In the genomic region with DNA sequence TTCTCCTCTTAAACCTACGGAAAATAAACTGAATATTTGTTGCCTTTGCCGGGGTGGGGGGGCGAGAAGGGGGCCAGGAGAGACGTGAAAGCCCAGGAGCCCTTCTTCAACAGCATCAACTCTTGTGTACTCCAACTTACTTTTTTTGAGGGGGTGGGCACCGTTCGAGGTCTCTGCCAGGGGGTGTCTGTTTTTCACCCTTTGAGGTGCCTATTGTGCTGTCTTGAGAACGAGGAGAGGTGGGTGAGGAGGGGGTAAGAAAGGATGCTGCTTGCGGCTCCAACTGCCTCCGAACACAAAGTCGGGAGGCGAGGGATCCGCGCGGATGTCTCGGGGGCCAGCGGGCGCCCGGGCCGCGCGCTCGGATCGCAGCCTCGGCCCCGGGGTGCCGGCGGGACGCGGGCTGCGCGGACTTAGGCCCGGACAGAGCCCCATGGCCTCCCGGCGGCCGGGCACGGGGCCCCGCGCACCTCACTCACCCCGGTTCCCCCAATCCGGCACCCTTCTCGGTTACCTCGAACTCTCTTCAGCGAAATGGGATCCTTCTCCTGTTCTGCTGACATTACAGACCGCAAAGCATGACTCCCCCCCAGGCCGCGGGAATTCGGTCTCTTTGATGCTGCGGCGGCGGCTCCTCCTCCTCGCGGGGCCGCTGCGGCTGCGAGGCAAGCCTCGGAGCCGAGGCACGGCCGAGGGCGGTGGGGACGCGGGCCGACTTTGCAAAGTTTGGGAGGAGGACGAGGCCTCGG, we compare ENCODE assay signal across 8 cellular contexts. TPM values are rescaled to one million over a fixed set of nuclear protein-coding genes. Genes with fewer than 3 reads are reported as not detected.
A peak's percentile ranks its signal among the peaks of the same experiment; 100 is the strongest.
DNase-seq lines count a peak whose midpoint lies in the region; ATAC-seq and TF ChIP-seq lines count a peak whose summit lies in the region.

No MANE protein-coding gene starts in this region.

- intact Hi-C loops in upper lobe of right lung (cut with DNase I), result no loop called here

- ATAC-seq in HG02884 (IDR thresholded peaks at IDR 0.05; ENCODE audit: unreplicated experiment) (peak; percentile 42), upper lobe of right lung (peak; percentile 59)

- H3K4me3 ChIP-seq in endodermal cell (ENCODE audit: low read length) (peak overlapping the region; percentile 74), mesendoderm (ENCODE audit: low read length) (peak overlapping the region; percentile 52), upper lobe of right lung (peak overlapping the region; percentile 62)

- peaks cover 74% of the 10 kb centered on the region for H3K27me3 ChIP-seq in endodermal cell (ENCODE audit: control insufficient read depth, insufficient read depth, low read length, poor library complexity, severe bottlenecking)
- peaks cover 16% of the 10 kb centered on the region for H3K27me3 ChIP-seq in mesendoderm (ENCODE audit: insufficient read depth, low read length, poor library complexity)
- peaks cover 15% of the 10 kb centered on the region for H3K27me3 ChIP-seq in upper lobe of right lung

- peak overlapping the region; percentile 62 for H3K27ac ChIP-seq in endodermal cell (ENCODE audit: low read depth, low read length)
- H3K27ac ChIP-seq in mesendoderm (ENCODE audit: low read depth, low read length), result no peak overlapping the region
- peak overlapping the region; percentile 70 for H3K27ac ChIP-seq in upper lobe of right lung

- no peaks in the 10 kb centered on the region for H3K9me3 Mint-ChIP-seq in T-helper 2 cell treated with Interferon-gamma antibody and Interleukin-4, amounts not matched to agents 5 μg/mL and 100 μg/mL, for 36 hours
- peaks cover 7% of the 10 kb centered on the region for H3K9me3 Mint-ChIP-seq in endodermal cell

- H3K56ac ChIP-seq in mesendoderm (ENCODE audit: low read length), result peak overlapping the region; percentile 83

- no peak overlapping the region for H3K4ac ChIP-seq in mesendoderm (ENCODE audit: low read depth, low read length)

- H2BK15ac ChIP-seq in mesendoderm (replicated peaks; ENCODE audit: low read depth), result no peak overlapping the region

- H3K27me3 Mint-ChIP-seq in T-helper 2 cell treated with Interferon-gamma antibody and Interleukin-4, amounts not matched to agents 5 μg/mL and 100 μg/mL, for 36 hours (ENCODE audit: low read depth), result peaks cover 48% of the 10 kb centered on the region
- H3K27me3 Mint-ChIP-seq in endodermal cell (ENCODE audit: insufficient read depth), result peaks cover 42% of the 10 kb centered on the region

- WGBS in endodermal cell (ENCODE audit: insufficient coverage in 1 of 2, insufficient read length in 1 of 2), 2 experiments, result 6 to 11% methylated on average over 14 to 63 of the region's 65 CpGs
- WGBS in mesendoderm (ENCODE audit: extremely low coverage, insufficient coverage, low lambda C conversion rate), result no CpG with 5 or more reads among the region's 65 CpGs

- H3K9ac ChIP-seq in endodermal cell (ENCODE audit: extremely low read depth, low read length, poor library complexity, severe bottlenecking) (no peak overlapping the region), mesendoderm (ENCODE audit: low read length) (peak overlapping the region; percentile 71)

- no peak overlapping the region for H2AK5ac ChIP-seq in mesendoderm (ENCODE audit: low read length)

- no peak overlapping the region for H2BK5ac ChIP-seq in mesendoderm (ENCODE audit: low read length)

- H3K18ac ChIP-seq in mesendoderm (ENCODE audit: low read length), result peak overlapping the region; percentile 19

- H4K5ac ChIP-seq in mesendoderm (ENCODE audit: low read length), result no peak overlapping the region

- H3K36me3 ChIP-seq in endodermal cell (ENCODE audit: control insufficient read depth, insufficient read depth, low read length) (no peaks in the 10 kb centered on the region), mesendoderm (ENCODE audit: control insufficient read depth, insufficient read depth, low read length) (no peaks in the 10 kb centered on the region), upper lobe of right lung (no peaks in the 10 kb centered on the region)

- no peak overlapping the region for H3K27ac Mint-ChIP-seq in T-helper 2 cell treated with Interferon-gamma antibody and Interleukin-4, amounts not matched to agents 5 μg/mL and 100 μg/mL, for 36 hours
- H3K27ac Mint-ChIP-seq in endodermal cell, result no peak overlapping the region

- no peaks in the 10 kb centered on the region for H3K36me3 Mint-ChIP-seq in T-helper 2 cell treated with Interferon-gamma antibody and Interleukin-4, amounts not matched to agents 5 μg/mL and 100 μg/mL, for 36 hours (ENCODE audit: low read depth)
- H3K36me3 Mint-ChIP-seq in endodermal cell (ENCODE audit: low read depth), result no peaks in the 10 kb centered on the region

- H4K8ac ChIP-seq in mesendoderm (ENCODE audit: low read depth, low read length), result no peak overlapping the region

- H3K79me2 ChIP-seq in mesendoderm (ENCODE audit: control insufficient read depth, insufficient read depth, low read length), result no peaks in the 10 kb centered on the region

- peaks cover 8% of the 10 kb centered on the region for H3K9me3 ChIP-seq in endodermal cell (ENCODE audit: control insufficient read depth, low read length)
- H3K9me3 ChIP-seq in upper lobe of right lung, result no peaks in the 10 kb centered on the region

- H2BK120ac ChIP-seq in mesendoderm (ENCODE audit: low read depth, low read length), result no peak overlapping the region

- H3K79me1 ChIP-seq in mesendoderm (ENCODE audit: low read length), result no peaks in the 10 kb centered on the region

- TF ChIP-seq CTCF in endodermal cell (conservative IDR thresholded peaks at IDR 0.05) (no peak), upper lobe of right lung (IDR thresholded peaks at IDR 0.05) (no peak)

- H3K4me1 Mint-ChIP-seq in T-helper 2 cell treated with Interferon-gamma antibody and Interleukin-4, amounts not matched to agents 5 μg/mL and 100 μg/mL, for 36 hours (ENCODE audit: low read depth), result no peaks in the 10 kb centered on the region
- H3K4me1 Mint-ChIP-seq in endodermal cell, result peaks cover 5% of the 10 kb centered on the region

- no peaks in the 10 kb centered on the region for H3K4me1 ChIP-seq in endodermal cell (ENCODE audit: control insufficient read depth, insufficient read depth, low read length)
- H3K4me1 ChIP-seq in mesendoderm (ENCODE audit: control insufficient read depth, low read depth, low read length), result no peaks in the 10 kb centered on the region
- no peaks in the 10 kb centered on the region for H3K4me1 ChIP-seq in upper lobe of right lung

- peak; percentile 23 for DNase-seq in SKM-1 treated with dmso at 0.1 percent for 144 hours (lab: John Stamatoyannopoulos, UW; ENCODE audit: unreplicated experiment)
- DNase-seq in SKM-1 (lab: John Stamatoyannopoulos, UW; ENCODE audit: unreplicated experiment), result no peak
- DNase-seq in T-helper 2 cell treated with Interferon-gamma antibody and Interleukin-4, amounts not matched to agents 5 μg/mL and 100 μg/mL, for 36 hours (ENCODE audit: low spot score), result peak; percentile 4
- peak; percentile 87 for DNase-seq in endodermal cell
- DNase-seq in mesendoderm, result peak; percentile 74
- DNase-seq in upper lobe of right lung, result no peak
- DNase-seq in NCI-H2107 treated with DMSO at 0.1 percent for 48 hours (lab: John Stamatoyannopoulos, UW; ENCODE audit: unreplicated experiment), result no peak

- H3K4me2 ChIP-seq in mesendoderm (ENCODE audit: low read length), result peak overlapping the region; percentile 76

- no peak overlapping the region for H3K23ac ChIP-seq in mesendoderm (ENCODE audit: low read length)

- peak overlapping the region; percentile 46 for H3K4me3 Mint-ChIP-seq in T-helper 2 cell treated with Interferon-gamma antibody and Interleukin-4, amounts not matched to agents 5 μg/mL and 100 μg/mL, for 36 hours
- H3K4me3 Mint-ChIP-seq in endodermal cell, result no peak overlapping the region

RNA-seq across cellular contexts. Expression of a gene that starts 0.7 kb away (rescaled TPM):
- total RNA-seq in endodermal cell, result 1 to 10 TPM; 2.0 to 2.5 TPM
- 14.1 TPM for polyA plus RNA-seq in endodermal cell (2013, experiment 1 of 2)
- 15.1 TPM for polyA plus RNA-seq in endodermal cell (2013, experiment 2 of 2)
- 1.4 TPM for polyA plus RNA-seq in mesendoderm (2013, experiment 1 of 2)
- 1.3 TPM for polyA plus RNA-seq in mesendoderm (2013, experiment 2 of 2)
- total RNA-seq in upper lobe of right lung, result 11.1 TPM

Comparison
In these comparisons a context has a peak if more than half of its experiments do, and no peak if none do; other contexts are left out.
1. DNase-seq: peak in SKM-1 treated with dmso at 0.1 percent for 144 hours (single experiment), T-helper 2 cell treated with Interferon-gamma antibody and Interleukin-4, amounts not matched to agents 5 μg/mL and 100 μg/mL, for 36 hours (single experiment), endodermal cell (single experiment) and mesendoderm (single experiment); none in SKM-1 (single experiment), upper lobe of right lung (single experiment) and NCI-H2107 treated with DMSO at 0.1 percent for 48 hours (single experiment).
2. Peak in every context shown above with its lines, with median percentiles within 50 percentile points of each other: H3K4me3 ChIP-seq.